9 cellular contexts compared by ENCODE assay signal in genomic region chr1:46184920-46185658, GRCh38. TPM values are rescaled to one million over a fixed set of nuclear protein-coding genes. Genes with fewer than 3 reads are reported as not detected.
DNase-seq lines count a peak whose midpoint lies in the region; ATAC-seq and TF ChIP-seq lines count a peak whose summit lies in the region.
"Had no signal": no experiment of that assay in that cellular context is flagged by ENCODE, and none has a peak within 500 bp of the region (broad histone marks: within the 10 kb centered on the region; RNA-seq: fewer than 3 reads in every experiment).

No MANE protein-coding gene starts in this region.

- no peaks in the 10 kb centered on the region for H3K27me3 ChIP-seq in CD4-positive, alpha-beta T cell (ENCODE audit: control insufficient read depth, insufficient read depth, low read length)
- no peaks in the 10 kb centered on the region for H3K27me3 ChIP-seq in prostate gland (replicated peaks; ENCODE audit: insufficient read depth)

- no peak overlapping the region for H3K4me3 Mint-ChIP-seq in CD4-positive, alpha-beta T cell
- H3K4me3 Mint-ChIP-seq: brain had no signal

- H3K36me3 Mint-ChIP-seq in CD4-positive, alpha-beta T cell (ENCODE audit: low read depth) = peaks cover 19% of the 10 kb centered on the region

- H3K27ac Mint-ChIP-seq in CD4-positive, alpha-beta T cell = peak overlapping the region; percentile 27

- no peaks in the 10 kb centered on the region for H3K27me3 Mint-ChIP-seq in CD4-positive, alpha-beta T cell
- H3K27me3 Mint-ChIP-seq: brain had no signal

- H3K36me3 ChIP-seq in prostate gland = no peaks in the 10 kb centered on the region

- H3K9me3 Mint-ChIP-seq in CD4-positive, alpha-beta T cell = no peaks in the 10 kb centered on the region
- H3K9me3 Mint-ChIP-seq: brain had no signal

- CTCF ChIA-PET in CD4-positive, alpha-beta T cell (lab: Charles Lee) = no interaction called here

- DNase-seq in CD4-positive, alpha-beta T cell = no peak
- peak; percentile 72 for DNase-seq in activated CD8-positive, alpha-beta memory T cell treated with anti-CD3 and anti-CD28 coated beads, Interleukin-2, amount 50 U/mL, for 48 hours
- no peak for DNase-seq in prostate gland (ENCODE audit: low spot score)
- no peak for DNase-seq in NCI-H524 treated with DMSO at 0.1 percent for 48 hours (lab: John Stamatoyannopoulos, UW)
- no peak for DNase-seq in NAMALWA (ENCODE audit: low spot score)
- DNase-seq: MM.1S, retina had no signal

- intact Hi-C loops in CD4-positive, alpha-beta T cell (cut with DNase I, micrococcal nuclease) = no loop called here
- intact Hi-C loops in prostate gland (cut with DNase I) = loop anchor here (5.0 to 10.0 kb wide), 2 partner anchors 53 to 300 kb away; partner anchors contain the start of gene PIK3R3

- whole genome bisulfite sequencing in prostate gland = 37% methylated on average over 7 of the region's 7 CpGs

- TF ChIP-seq POLR2A in prostate gland (IDR thresholded peaks at IDR 0.05) = no peak

- POLR2A ChIA-PET in CD4-positive, alpha-beta T cell (lab: Charles Lee) = no interaction called here

- TF ChIP-seq CTCF in CD4-positive, alpha-beta T cell (IDR thresholded peaks at IDR 0.05) = no peak
- TF ChIP-seq CTCF in prostate gland (IDR thresholded peaks at IDR 0.05) = no peak

- no peak overlapping the region for H3K27ac ChIP-seq in CD4-positive, alpha-beta T cell (ENCODE audit: low read depth, low read length)
- H3K27ac ChIP-seq in prostate gland = peak overlapping the region; percentile 93 to 94

- H3K9me3 ChIP-seq in CD4-positive, alpha-beta T cell (ENCODE audit: control insufficient read depth, low read length) = no peaks in the 10 kb centered on the region
- H3K9me3 ChIP-seq in prostate gland = no peaks in the 10 kb centered on the region

- no peak overlapping the region for H3K4me3 ChIP-seq in prostate gland

- peaks cover 11% of the 10 kb centered on the region for H3K4me1 Mint-ChIP-seq in CD4-positive, alpha-beta T cell (ENCODE audit: low read depth)

- ATAC-seq in CD4-positive, alpha-beta T cell (ENCODE audit: poor library complexity) = peak; percentile 76
- ATAC-seq in HG03039 (IDR thresholded peaks at IDR 0.05; ENCODE audit: unreplicated experiment) = no peak

- peaks cover 56% of the 10 kb centered on the region for H3K4me1 ChIP-seq in prostate gland (replicated peaks)

RNA-seq across cellular contexts. Expression of gene P3R3URF, which starts 8.8 kb away (rescaled TPM):
- not detected for total RNA-seq in CD4-positive, alpha-beta T cell
- total RNA-seq in prostate gland = not detected

RNA-seq across cellular contexts. Expression of gene TSPAN1, which starts 10.2 kb away (rescaled TPM):
- not detected for total RNA-seq in CD4-positive, alpha-beta T cell
- total RNA-seq in prostate gland = 100 to 1,000 TPM in 1 of 2 donors, 10 to 100 TPM in 1; 77.2 to 322 TPM

RNA-seq across cellular contexts. Expression of gene POMGNT1, which starts 13.1 kb away (rescaled TPM):
- 10 to 100 TPM; 21.1 to 29.0 TPM for total RNA-seq in CD4-positive, alpha-beta T cell
- total RNA-seq in prostate gland = 100 to 1,000 TPM; 106 to 120 TPM

RNA-seq across cellular contexts. Expression of gene LURAP1, which starts 18.0 kb away (rescaled TPM):
- under 1 TPM in 1 of 2 experiments, not detected in 1; 0.14 TPM for total RNA-seq in CD4-positive, alpha-beta T cell
- total RNA-seq in prostate gland = 10 to 100 TPM; 12.7 to 17.5 TPM

RNA-seq across cellular contexts. Expression of gene PIK3R3, which starts 52.7 kb away (rescaled TPM):
- under 1 TPM; 0.20 to 0.38 TPM for total RNA-seq in CD4-positive, alpha-beta T cell
- total RNA-seq in prostate gland = 10 to 100 TPM in 1 of 2 donors, 1 to 10 TPM in 1; 9.1 to 26.5 TPM

Comparison
In these comparisons a context has a peak if more than half of its experiments do, and no peak if none do; other contexts are left out.
1. RNA of gene TSPAN1, which starts 10.2 kb away (total RNA-seq): 77.2 to 322 TPM in prostate gland; not detected in CD4-positive, alpha-beta T cell; every median in the first group is over 10 times any median in the second.